21 cellular contexts compared by ENCODE assay signal in genomic region chr6:151293621-151294020, GRCh38. TPM values are rescaled to one million over a fixed set of nuclear protein-coding genes. Genes with fewer than 3 reads are reported as not detected.
DNase-seq lines count a peak whose midpoint lies in the region; ATAC-seq and TF ChIP-seq lines count a peak whose summit lies in the region.
"Had no signal": no experiment of that assay in that cellular context is flagged by ENCODE, and none has a peak within 500 bp of the region (broad histone marks: within the 10 kb centered on the region; RNA-seq: fewer than 3 reads in every experiment).

No MANE protein-coding gene starts in this region.

- H3K4me3 Mint-ChIP-seq in chondrocyte (ENCODE audit: unreplicated experiment) (no peak overlapping the region), mesothelial cell of epicardium (no peak overlapping the region)
- H3K4me3 Mint-ChIP-seq: CD14-positive monocyte, GM23338 had no signal

- intact Hi-C loops in uterus (cut with DNase I; ENCODE audit: low total_unique reads), result no loop called here
- intact Hi-C loops in left ventricle myocardium superior (cut with micrococcal nuclease), result no loop called here

- H3K4me3 ChIP-seq in smooth muscle cell (no peak overlapping the region), uterus (no peak overlapping the region)
- H3K4me3 ChIP-seq: GM23338 had no signal

- peak overlapping the region; percentile 30 for H3K4me2 ChIP-seq in smooth muscle cell
- H3K4me2 ChIP-seq: GM23338 had no signal

- H3K27me3 Mint-ChIP-seq in chondrocyte (ENCODE audit: low read depth) (no peaks in the 10 kb centered on the region), mesothelial cell of epicardium (ENCODE audit: low read depth) (no peaks in the 10 kb centered on the region)

- DNase-seq in chondrocyte (ENCODE audit: low spot score) (no peak), mesothelial cell of epicardium (ENCODE audit: low spot score in 2 of 2, unreplicated experiment in 2 of 2) (no peak), smooth muscle cell (lab: John Stamatoyannopoulos, UW; ENCODE audit: unreplicated experiment) (no peak), uterus (no peak), left ventricle myocardium superior (no peak), cerebellum (ENCODE audit: low spot score) (no peak)
- DNase-seq: ACHN, AML-193, COR-L47, DMS53, KBM-7, MV-4-11, NCI-H1417, NCI-H1930, NCI-H446, RPMI8226, SIG-M5 had no signal

- H3K27me3 ChIP-seq in smooth muscle cell (ENCODE audit: low read depth) (no peaks in the 10 kb centered on the region), uterus (no peaks in the 10 kb centered on the region)

- H4K20me1 ChIP-seq in smooth muscle cell (ENCODE audit: low read depth), result no peaks in the 10 kb centered on the region

- 98% methylated on average over 4 of the region's 4 CpGs for WGBS in smooth muscle cell (ENCODE audit: low lambda C conversion rate)

- H3K36me3 Mint-ChIP-seq in chondrocyte (ENCODE audit: low read depth), result peaks cover 2% of the 10 kb centered on the region
- peaks cover 14% of the 10 kb centered on the region for H3K36me3 Mint-ChIP-seq in mesothelial cell of epicardium
- H3K36me3 Mint-ChIP-seq: CD14-positive monocyte had no signal

- H3K79me2 ChIP-seq in smooth muscle cell (ENCODE audit: low read depth), result no peaks in the 10 kb centered on the region

- H2AFZ ChIP-seq in smooth muscle cell (ENCODE audit: low read depth), result no peak overlapping the region
- H2AFZ ChIP-seq: GM23338 had no signal

- H3K27ac Mint-ChIP-seq in chondrocyte (ENCODE audit: unreplicated experiment) (peak overlapping the region; percentile 92), mesothelial cell of epicardium (peak overlapping the region; percentile 97)
- H3K27ac Mint-ChIP-seq: CD14-positive monocyte, GM23338 had no signal

- H3F3A ChIP-seq in smooth muscle cell (ENCODE audit: low read depth), result peaks cover 20% of the 10 kb centered on the region

- no peaks in the 10 kb centered on the region for H3K36me3 ChIP-seq in smooth muscle cell (ENCODE audit: low read depth)
- no peaks in the 10 kb centered on the region for H3K36me3 ChIP-seq in uterus

- no peak overlapping the region for H3K9ac ChIP-seq in smooth muscle cell (ENCODE audit: low read depth)

- TF ChIP-seq POLR2A in uterus (IDR thresholded peaks at IDR 0.05), result no peak

- ATAC-seq in GM21390 (IDR thresholded peaks at IDR 0.05; ENCODE audit: unreplicated experiment) (no peak), left ventricle myocardium superior (no peak), HG03521 (IDR thresholded peaks at IDR 0.05; ENCODE audit: unreplicated experiment) (no peak)
- ATAC-seq: GM23338 had no signal

- peaks cover 80% of the 10 kb centered on the region for H3K4me1 Mint-ChIP-seq in chondrocyte (ENCODE audit: low read depth)
- peaks cover 93% of the 10 kb centered on the region for H3K4me1 Mint-ChIP-seq in mesothelial cell of epicardium

- H3K9me3 Mint-ChIP-seq in chondrocyte (ENCODE audit: low read depth), result no peaks in the 10 kb centered on the region
- no peaks in the 10 kb centered on the region for H3K9me3 Mint-ChIP-seq in mesothelial cell of epicardium
- H3K9me3 Mint-ChIP-seq: CD14-positive monocyte, GM23338 had no signal

- no peaks in the 10 kb centered on the region for H3K9me3 ChIP-seq in smooth muscle cell (replicated peaks; ENCODE audit: low read depth)
- no peaks in the 10 kb centered on the region for H3K9me3 ChIP-seq in uterus

- no peak for TF ChIP-seq CTCF in chondrocyte (IDR thresholded peaks at IDR 0.05)
- TF ChIP-seq CTCF in mesothelial cell of epicardium (IDR thresholded peaks at IDR 0.05; ENCODE audit: unreplicated experiment), result no peak
- no peak for TF ChIP-seq CTCF in smooth muscle cell (IDR thresholded peaks at IDR 0.05; ENCODE audit: borderline replicate concordance, insufficient read depth, poor library complexity, severe bottlenecking)
- TF ChIP-seq CTCF in uterus (IDR thresholded peaks at IDR 0.05), result no peak

- H3K27ac ChIP-seq in smooth muscle cell (ENCODE audit: low read depth), result peak overlapping the region; percentile 58
- peak overlapping the region; percentile 19 to 80 for H3K27ac ChIP-seq in uterus

- H3K4me1 ChIP-seq in smooth muscle cell (ENCODE audit: low read depth) (peaks cover 14% of the 10 kb centered on the region), uterus (peaks cover 0 to 16% of the 10 kb centered on the region in 2 donors)

RNA-seq across cellular contexts. Expression of gene AKAP12, which starts 53.9 kb away (rescaled TPM):
- total RNA-seq in chondrocyte (75.5 to 184 TPM (median 176 TPM) in 3 replicates), mesothelial cell of epicardium (736 to 747 TPM (median 737 TPM) in 3 replicates), smooth muscle cell (13.3 and 13.8 TPM in 2 replicates), uterus (100 to 1,000 TPM in 1 of 4 donors, 10 to 100 TPM in 3; 47.6 to 218 (median 70.2) TPM), left ventricle myocardium superior (15.1 TPM), cerebellum (51.3 TPM)
- polyA plus RNA-seq in smooth muscle cell, result 10.7 and 23.3 TPM in 2 replicates
- polyA plus RNA-seq: CD14-positive monocyte had no signal
